In the genomic region with DNA sequence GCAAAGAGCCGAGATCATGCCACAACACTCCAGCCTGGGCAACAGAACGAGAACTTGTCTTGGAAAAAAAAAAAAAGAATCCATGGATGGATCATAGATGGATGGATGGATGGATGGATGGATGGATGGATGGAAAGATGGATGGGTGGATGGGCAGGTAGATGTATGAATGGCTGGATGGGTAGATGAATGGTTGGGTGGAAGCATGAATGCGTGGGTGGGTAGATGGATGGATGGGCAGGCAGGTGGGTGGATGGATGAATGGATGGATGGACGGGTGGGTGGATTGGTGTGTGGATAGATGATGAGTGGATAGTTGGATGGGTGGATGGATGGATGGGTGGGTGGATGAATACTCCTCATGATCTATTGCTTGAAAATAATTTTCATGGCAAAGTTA, we compare ENCODE assay signal across 20 cellular contexts. TPM values are rescaled to one million over a fixed set of nuclear protein-coding genes. Genes with fewer than 3 reads are reported as not detected.
DNase-seq lines count a peak whose midpoint lies in the region; ATAC-seq and TF ChIP-seq lines count a peak whose summit lies in the region.
"Had no signal": no experiment of that assay in that cellular context is flagged by ENCODE, and none has a peak within 500 bp of the region (broad histone marks: within the 10 kb centered on the region; RNA-seq: fewer than 3 reads in every experiment).

No MANE protein-coding gene starts in this region.

- no peaks in the 10 kb centered on the region for H3K36me3 ChIP-seq in upper lobe of right lung

- peaks cover 25% of the 10 kb centered on the region for H3K27me3 ChIP-seq in upper lobe of right lung

- peaks cover 9% of the 10 kb centered on the region for H3K4me1 Mint-ChIP-seq in activated CD4-positive, alpha-beta T cell treated with anti-CD3 and anti-CD28 coated beads, Interleukin-2, amount 10 ng/mL, durations not matched to agents 24 days and 14 days
- H3K4me1 Mint-ChIP-seq in nephron progenitor cell: peaks cover 70% of the 10 kb centered on the region
- H3K4me1 Mint-ChIP-seq in activated T-cell treated with anti-CD3 and anti-CD28 coated beads, Interleukin-2, amount 50 U/mL, for 4 hours (ENCODE audit: low read depth): peaks cover 12% of the 10 kb centered on the region

- intact Hi-C loops in activated CD4-positive, alpha-beta T cell treated with anti-CD3 and anti-CD28 coated beads, Interleukin-2, amount 10 ng/mL, durations not matched to agents 24 days and 14 days (cut with micrococcal nuclease): no loop called here
- intact Hi-C loops in upper lobe of right lung (cut with DNase I): no loop called here

- peak overlapping the region; percentile 84 to 96 for H3K27ac ChIP-seq in coronary artery
- H3K27ac ChIP-seq in upper lobe of right lung: no peak overlapping the region
- H3K27ac ChIP-seq: 22Rv1, C4-2B had no signal

- H3K9me3 ChIP-seq in upper lobe of right lung: no peaks in the 10 kb centered on the region

- peak overlapping the region; percentile 87 for H3K4me3 ChIP-seq in coronary artery
- peak overlapping the region; percentile 46 for H3K4me3 ChIP-seq in upper lobe of right lung

- peak overlapping the region; percentile 52 for H3K27ac Mint-ChIP-seq in activated CD4-positive, alpha-beta T cell treated with anti-CD3 and anti-CD28 coated beads, Interleukin-2, amount 10 ng/mL, durations not matched to agents 24 days and 14 days
- H3K27ac Mint-ChIP-seq in nephron progenitor cell: no peak overlapping the region
- H3K27ac Mint-ChIP-seq: activated CD8-positive, alpha-beta memory T cell treated with anti-CD3 and anti-CD28 coated beads, Interleukin-2, amount 10 ng/mL, durations not matched to agents 7 days and 5 days; immature natural killer cell had no signal

- H3K36me3 Mint-ChIP-seq in activated CD4-positive, alpha-beta T cell treated with anti-CD3 and anti-CD28 coated beads, Interleukin-2, amount 10 ng/mL, durations not matched to agents 24 days and 14 days (ENCODE audit: low read depth): no peaks in the 10 kb centered on the region
- no peaks in the 10 kb centered on the region for H3K36me3 Mint-ChIP-seq in nephron progenitor cell (ENCODE audit: low read depth)
- no peaks in the 10 kb centered on the region for H3K36me3 Mint-ChIP-seq in activated T-cell treated with anti-CD3 and anti-CD28 coated beads, Interleukin-2, amount 50 U/mL, for 4 hours (ENCODE audit: insufficient read depth)
- H3K36me3 Mint-ChIP-seq: activated CD8-positive, alpha-beta memory T cell treated with anti-CD3 and anti-CD28 coated beads, Interleukin-2, amount 10 ng/mL, durations not matched to agents 7 days and 5 days had no signal

- no peak for DNase-seq in activated CD4-positive, alpha-beta T cell treated with anti-CD3 and anti-CD28 coated beads, Interleukin-2, amount 10 ng/mL, durations not matched to agents 24 days and 14 days
- no peak for DNase-seq in activated CD4-positive, alpha-beta T cell treated with anti-CD3 and anti-CD28 coated beads, Interleukin-2, amount 50 U/mL, for 4 hours
- DNase-seq in coronary artery (ENCODE audit: low spot score) (no peak), nephron progenitor cell (no peak), upper lobe of right lung (no peak), islet precursor cell (no peak)
- no peak for DNase-seq in activated T-cell treated with anti-CD3 and anti-CD28 coated beads, Interleukin-2, amount 50 U/mL, for 4 hours
- DNase-seq in activated CD4-positive, CD25-positive, alpha-beta regulatory T cell (lab: John Stamatoyannopoulos, UW): no peak
- DNase-seq: activated CD8-positive, alpha-beta memory T cell treated with anti-CD3 and anti-CD28 coated beads, Interleukin-2, amount 10 ng/mL, durations not matched to agents 7 days and 5 days; activated effector memory CD4-positive, alpha-beta T cell treated with anti-CD3 and anti-CD28 coated beads, Interleukin-2, amount 50 U/mL, for 16 hours; cortex of kidney; DMS153; immature natural killer cell; mesenchymal stem cell; NCI-H2081 treated with DMSO at 0.1 percent for 48 hours; NCI-H69; OCI-M1; stimulated activated CD4-positive, alpha-beta T cell treated with anti-CD3 and anti-CD28 coated beads, Interleukin-2, amount 100 ng/mL, for 48 hours had no signal

- no peaks in the 10 kb centered on the region for H3K9me3 Mint-ChIP-seq in activated CD4-positive, alpha-beta T cell treated with anti-CD3 and anti-CD28 coated beads, Interleukin-2, amount 10 ng/mL, durations not matched to agents 24 days and 14 days
- H3K9me3 Mint-ChIP-seq in nephron progenitor cell: no peaks in the 10 kb centered on the region
- no peaks in the 10 kb centered on the region for H3K9me3 Mint-ChIP-seq in activated T-cell treated with anti-CD3 and anti-CD28 coated beads, Interleukin-2, amount 50 U/mL, for 4 hours
- H3K9me3 Mint-ChIP-seq: immature natural killer cell had no signal

- TF ChIP-seq CTCF in coronary artery (IDR thresholded peaks at IDR 0.05) (no peak), nephron progenitor cell (IDR thresholded peaks at IDR 0.05) (no peak), upper lobe of right lung (IDR thresholded peaks at IDR 0.05) (no peak)

- ATAC-seq in upper lobe of right lung: no peak
- no peak for ATAC-seq in activated T-cell treated with anti-CD3 and anti-CD28 coated beads, Interleukin-2, amount 50 U/mL, for 4 hours
- ATAC-seq: activated CD8-positive, alpha-beta memory T cell treated with anti-CD3 and anti-CD28 coated beads, Interleukin-2, amount 10 ng/mL, durations not matched to agents 7 days and 5 days had no signal

- peaks cover 59% of the 10 kb centered on the region for H3K27me3 Mint-ChIP-seq in activated CD4-positive, alpha-beta T cell treated with anti-CD3 and anti-CD28 coated beads, Interleukin-2, amount 10 ng/mL, durations not matched to agents 24 days and 14 days
- peaks cover 8% of the 10 kb centered on the region for H3K27me3 Mint-ChIP-seq in nephron progenitor cell (ENCODE audit: low read depth, poor library complexity)
- peaks cover 61% of the 10 kb centered on the region for H3K27me3 Mint-ChIP-seq in activated T-cell treated with anti-CD3 and anti-CD28 coated beads, Interleukin-2, amount 50 U/mL, for 4 hours (ENCODE audit: low read depth)

- peaks cover 14% of the 10 kb centered on the region for H3K4me1 ChIP-seq in upper lobe of right lung

- no peak overlapping the region for H3K4me3 Mint-ChIP-seq in activated CD4-positive, alpha-beta T cell treated with anti-CD3 and anti-CD28 coated beads, Interleukin-2, amount 10 ng/mL, durations not matched to agents 24 days and 14 days
- H3K4me3 Mint-ChIP-seq in nephron progenitor cell: peak overlapping the region; percentile 21
- H3K4me3 Mint-ChIP-seq in activated T-cell treated with anti-CD3 and anti-CD28 coated beads, Interleukin-2, amount 50 U/mL, for 4 hours: no peak overlapping the region
- H3K4me3 Mint-ChIP-seq: activated CD8-positive, alpha-beta memory T cell treated with anti-CD3 and anti-CD28 coated beads, Interleukin-2, amount 10 ng/mL, durations not matched to agents 7 days and 5 days; immature natural killer cell had no signal

RNA-seq across cellular contexts. Expression of gene JPH2, which starts 1.4 kb away (rescaled TPM):
- 0.05 TPM in 1 of 2 replicates, not detected in the other for total RNA-seq in activated CD4-positive, alpha-beta T cell treated with anti-CD3 and anti-CD28 coated beads, Interleukin-2, amount 10 ng/mL, durations not matched to agents 24 days and 14 days
- total RNA-seq in upper lobe of right lung: 7.9 TPM
- total RNA-seq in activated T-cell treated with anti-CD3 and anti-CD28 coated beads, Interleukin-2, amount 50 U/mL, for 4 hours: not detected
- total RNA-seq: activated CD8-positive, alpha-beta memory T cell treated with anti-CD3 and anti-CD28 coated beads, Interleukin-2, amount 10 ng/mL, durations not matched to agents 7 days and 5 days had no signal

RNA-seq across cellular contexts. Expression of gene OSER1, which starts 25.0 kb away (rescaled TPM):
- total RNA-seq in activated CD4-positive, alpha-beta T cell treated with anti-CD3 and anti-CD28 coated beads, Interleukin-2, amount 10 ng/mL, durations not matched to agents 24 days and 14 days: 22.7 and 23.6 TPM in 2 replicates
- total RNA-seq in upper lobe of right lung: 29.6 TPM
- total RNA-seq in activated T-cell treated with anti-CD3 and anti-CD28 coated beads, Interleukin-2, amount 50 U/mL, for 4 hours: 10 to 100 TPM; 17.9 to 19.7 (median 19.2) TPM
